Comparison of ENCODE assay signal across 12 cellular contexts in genomic region chr12:132444283-132444682, GRCh38. TPM values are rescaled to one million over a fixed set of nuclear protein-coding genes. Genes with fewer than 3 reads are reported as not detected.
DNase-seq lines count a peak whose midpoint lies in the region; ATAC-seq and TF ChIP-seq lines count a peak whose summit lies in the region.
"Had no signal": no experiment of that assay in that cellular context is flagged by ENCODE, and none has a peak within 500 bp of the region (broad histone marks: within the 10 kb centered on the region; RNA-seq: fewer than 3 reads in every experiment).

No MANE protein-coding gene starts in this region.

- H3K9me3 Mint-ChIP-seq in activated naive CD4-positive, alpha-beta T cell treated with anti-CD3 and anti-CD28 coated beads, Interleukin-2, amount 10 ng/mL, durations not matched to agents 7 days and 5 days: no peaks in the 10 kb centered on the region
- peaks cover 0 to 21% (median 3%) of the 10 kb centered on the region in 5 experiments for H3K9me3 Mint-ChIP-seq in brain
- no peaks in the 10 kb centered on the region for H3K9me3 Mint-ChIP-seq in stimulated activated naive B cell treated with anti-CD40 and anti-IgM and Interleukin-4, amounts not matched to agents 10 μg/mL and 1 μg/mL and 100 μg/mL, for 72 hours

- H2AFZ ChIP-seq in OCI-LY3 (ENCODE audit: low read depth, low read length) (no peak overlapping the region), MM.1S (ENCODE audit: low read length) (no peak overlapping the region)

- H3K27me3 Mint-ChIP-seq in activated naive CD4-positive, alpha-beta T cell treated with anti-CD3 and anti-CD28 coated beads, Interleukin-2, amount 10 ng/mL, durations not matched to agents 7 days and 5 days: no peaks in the 10 kb centered on the region
- H3K27me3 Mint-ChIP-seq in brain: no peaks in the 10 kb centered on the region
- peaks cover 0 to 4% of the 10 kb centered on the region in 2 donors for H3K27me3 Mint-ChIP-seq in stimulated activated naive B cell treated with anti-CD40 and anti-IgM and Interleukin-4, amounts not matched to agents 10 μg/mL and 1 μg/mL and 100 μg/mL, for 72 hours

- H3K4me2 ChIP-seq in OCI-LY3 (ENCODE audit: low read length): peak overlapping the region; percentile 79
- H3K4me2 ChIP-seq in MM.1S (ENCODE audit: low read depth, low read length): no peak overlapping the region
- H3K4me2 ChIP-seq: SK-N-SH had no signal

- TF ChIP-seq CTCF in OCI-LY3 (IDR thresholded peaks at IDR 0.05; ENCODE audit: low read depth, low read length): no peak
- no peak for TF ChIP-seq CTCF in brain (conservative IDR thresholded peaks at IDR 0.05)
- TF ChIP-seq CTCF in vagina (IDR thresholded peaks at IDR 0.05): no peak
- no peak for TF ChIP-seq CTCF in MM.1S (IDR thresholded peaks at IDR 0.05; ENCODE audit: low read length)

- H3K4me3 ChIP-seq in OCI-LY3 (ENCODE audit: low read length) (peak overlapping the region; percentile 95), vagina (no peak overlapping the region), MM.1S (ENCODE audit: low read length) (no peak overlapping the region)
- H3K4me3 ChIP-seq: ovary, transverse colon had no signal

- H3K27ac ChIP-seq in OCI-LY3 (ENCODE audit: low read length) (peak overlapping the region; percentile 87), vagina (no peak overlapping the region), MM.1S (ENCODE audit: low read length) (no peak overlapping the region)
- H3K27ac ChIP-seq: ovary, VCaP had no signal

- peak overlapping the region; percentile 87 for H3K4me3 Mint-ChIP-seq in activated naive CD4-positive, alpha-beta T cell treated with anti-CD3 and anti-CD28 coated beads, Interleukin-2, amount 10 ng/mL, durations not matched to agents 7 days and 5 days
- H3K4me3 Mint-ChIP-seq in brain: peak overlapping the region in 1 of 5 experiments; percentile 80
- peak overlapping the region in 1 of 2 donors; percentile 84 for H3K4me3 Mint-ChIP-seq in stimulated activated naive B cell treated with anti-CD40 and anti-IgM and Interleukin-4, amounts not matched to agents 10 μg/mL and 1 μg/mL and 100 μg/mL, for 72 hours

- intact Hi-C loops in vagina (cut with DNase I): no loop called here

- H3K36me3 ChIP-seq in OCI-LY3 (replicated peaks; ENCODE audit: low read depth, low read length): peaks cover 6% of the 10 kb centered on the region
- no peaks in the 10 kb centered on the region for H3K36me3 ChIP-seq in vagina
- H3K36me3 ChIP-seq in MM.1S (replicated peaks; ENCODE audit: insufficient read depth, low read length): no peaks in the 10 kb centered on the region
- H3K36me3 ChIP-seq: ovary, transverse colon had no signal

- H3K36me3 Mint-ChIP-seq in activated naive CD4-positive, alpha-beta T cell treated with anti-CD3 and anti-CD28 coated beads, Interleukin-2, amount 10 ng/mL, durations not matched to agents 7 days and 5 days: peaks cover 3% of the 10 kb centered on the region
- no peaks in the 10 kb centered on the region for H3K36me3 Mint-ChIP-seq in brain
- peaks cover 5 to 13% of the 10 kb centered on the region in 2 donors for H3K36me3 Mint-ChIP-seq in stimulated activated naive B cell treated with anti-CD40 and anti-IgM and Interleukin-4, amounts not matched to agents 10 μg/mL and 1 μg/mL and 100 μg/mL, for 72 hours

- peak overlapping the region; percentile 99 for H3K27ac Mint-ChIP-seq in activated naive CD4-positive, alpha-beta T cell treated with anti-CD3 and anti-CD28 coated beads, Interleukin-2, amount 10 ng/mL, durations not matched to agents 7 days and 5 days
- peak overlapping the region in 4 of 5 experiments; percentile 86 to 100 (median 96) for H3K27ac Mint-ChIP-seq in brain
- peak overlapping the region; percentile 99 for H3K27ac Mint-ChIP-seq in stimulated activated naive B cell treated with anti-CD40 and anti-IgM and Interleukin-4, amounts not matched to agents 10 μg/mL and 1 μg/mL and 100 μg/mL, for 72 hours

- no peaks in the 10 kb centered on the region for H3K27me3 ChIP-seq in OCI-LY3 (ENCODE audit: low read depth, low read length)
- no peaks in the 10 kb centered on the region for H3K27me3 ChIP-seq in vagina
- H3K27me3 ChIP-seq in MM.1S (replicated peaks; ENCODE audit: insufficient read depth, low read length): peaks cover 32% of the 10 kb centered on the region
- H3K27me3 ChIP-seq: ovary, transverse colon had no signal

- no peak for ATAC-seq in stimulated activated naive B cell treated with anti-CD40 and anti-IgM and Interleukin-4, amounts not matched to agents 10 μg/mL and 1 μg/mL and 100 μg/mL, for 72 hours (replicated peaks)
- ATAC-seq in HG03521 (IDR thresholded peaks at IDR 0.05; ENCODE audit: unreplicated experiment): no peak

- TF ChIP-seq POLR2A in vagina (IDR thresholded peaks at IDR 0.05): no peak

- no peak for DNase-seq in activated naive CD4-positive, alpha-beta T cell treated with anti-CD3 and anti-CD28 coated beads, Interleukin-2, amount 10 ng/mL, durations not matched to agents 7 days and 5 days
- no peak for DNase-seq in activated naive CD4-positive, alpha-beta T cell (lab: John Stamatoyannopoulos, UW)
- no peak for DNase-seq in stimulated activated naive B cell treated with anti-CD40 and anti-IgM and Interleukin-4, amounts not matched to agents 10 μg/mL and 1 μg/mL and 100 μg/mL, for 72 hours
- DNase-seq in vagina (ENCODE audit: extremely low spot score in 2 of 2): no peak
- no peak for DNase-seq in MM.1S
- DNase-seq: ovary, SK-N-SH had no signal

- H3K9me3 ChIP-seq in OCI-LY3 (ENCODE audit: insufficient read depth, low read length): no peaks in the 10 kb centered on the region
- H3K9me3 ChIP-seq in vagina: no peaks in the 10 kb centered on the region
- no peaks in the 10 kb centered on the region for H3K9me3 ChIP-seq in MM.1S (replicated peaks; ENCODE audit: insufficient read depth, low read length)
- H3K9me3 ChIP-seq: ovary, SK-N-SH, transverse colon had no signal

- H3K79me2 ChIP-seq in OCI-LY3 (ENCODE audit: low read length) (peaks cover 5% of the 10 kb centered on the region; the same call in 1 of the 2 replicates), MM.1S (ENCODE audit: low read length) (no peaks in the 10 kb centered on the region)

- H3K9ac ChIP-seq in OCI-LY3 (ENCODE audit: low read length) (peak overlapping the region; percentile 93), MM.1S (ENCODE audit: low read length) (no peak overlapping the region)
- H3K9ac ChIP-seq: SK-N-SH had no signal

- CTCF ChIA-PET in activated naive CD4-positive, alpha-beta T cell treated with anti-CD3 and anti-CD28 coated beads, Interleukin-2, amount 10 ng/mL, durations not matched to agents 7 days and 5 days (lab: Charles Lee): no interaction called here

- peaks cover 63% of the 10 kb centered on the region for H3K4me1 Mint-ChIP-seq in activated naive CD4-positive, alpha-beta T cell treated with anti-CD3 and anti-CD28 coated beads, Interleukin-2, amount 10 ng/mL, durations not matched to agents 7 days and 5 days
- peaks cover 40% of the 10 kb centered on the region for H3K4me1 Mint-ChIP-seq in brain
- H3K4me1 Mint-ChIP-seq in stimulated activated naive B cell treated with anti-CD40 and anti-IgM and Interleukin-4, amounts not matched to agents 10 μg/mL and 1 μg/mL and 100 μg/mL, for 72 hours: peaks cover 43 to 94% of the 10 kb centered on the region in 2 donors

- H4K20me1 ChIP-seq in OCI-LY3 (ENCODE audit: insufficient read depth, low read length) (no peaks in the 10 kb centered on the region), MM.1S (ENCODE audit: insufficient read depth, low read length) (no peaks in the 10 kb centered on the region)

- H3K4me1 ChIP-seq in OCI-LY3 (ENCODE audit: low read length): peaks cover 19% of the 10 kb centered on the region
- peaks cover 15% of the 10 kb centered on the region for H3K4me1 ChIP-seq in vagina
- no peaks in the 10 kb centered on the region for H3K4me1 ChIP-seq in MM.1S (ENCODE audit: low read length)

- 0 out of 2 replicates have a peak, but pooled peaks cover 1% of the 10 kb centered on the region for H3F3A ChIP-seq in MM.1S (ENCODE audit: insufficient read depth, low read length)

- no peaks in the 10 kb centered on the region for H3K9me2 ChIP-seq in MM.1S (replicated peaks; ENCODE audit: insufficient read depth, low read length)
- H3K9me2 ChIP-seq: SK-N-SH had no signal

RNA-seq across cellular contexts. Expression of gene FBRSL1, which starts 45.7 kb away (rescaled TPM):
- 59.3 TPM for polyA plus RNA-seq in brain (ENCODE audit: insufficient read depth, low read depth, low replicate concordance)
- total RNA-seq in vagina: 11.0 TPM
